15 cellular contexts compared by ENCODE assay signal in genomic region chr19:36685835-36686234, GRCh38. TPM values are rescaled to one million over a fixed set of nuclear protein-coding genes. Genes with fewer than 3 reads are reported as not detected.
DNase-seq lines count a peak whose midpoint lies in the region; ATAC-seq and TF ChIP-seq lines count a peak whose summit lies in the region.
"Had no signal": no experiment of that assay in that cellular context is flagged by ENCODE, and none has a peak within 500 bp of the region (broad histone marks: within the 10 kb centered on the region; RNA-seq: fewer than 3 reads in every experiment).

No MANE protein-coding gene starts in this region.

- ATAC-seq in Panc1: no peak

- peaks cover 13% of the 10 kb centered on the region for H3K4me1 Mint-ChIP-seq in MCF 10A (ENCODE audit: insufficient read depth, unreplicated experiment)
- peaks cover 22% of the 10 kb centered on the region for H3K4me1 Mint-ChIP-seq in endothelial cell (ENCODE audit: unreplicated experiment)
- peaks cover 21% of the 10 kb centered on the region for H3K4me1 Mint-ChIP-seq in type B pancreatic cell (ENCODE audit: unreplicated experiment)

- no peak overlapping the region for H3K27ac ChIP-seq in breast epithelium
- H3K27ac ChIP-seq in Panc1 (ENCODE audit: low read length): peak overlapping the region; percentile 80
- H3K27ac ChIP-seq in left ventricle myocardium inferior (replicated peaks): no peak overlapping the region
- H3K27ac ChIP-seq: spleen, WERI-Rb-1 had no signal

- CTCF ChIA-PET in MCF 10A (lab: Yijun Ruan, JAX): interaction anchor here (0.5 to 1.2 kb wide), 4 partner anchors 9 to 395 kb away, joined by 3 to 6 read pairs (median 3); no protein-coding TSS in a partner anchor
- CTCF ChIA-PET in Panc1 (lab: Charles Lee): no interaction called here

- no peaks in the 10 kb centered on the region for H3K27me3 ChIP-seq in breast epithelium
- no peaks in the 10 kb centered on the region for H3K27me3 ChIP-seq in Panc1 (ENCODE audit: control insufficient read depth, insufficient read depth, low read length)
- H3K27me3 ChIP-seq in left ventricle myocardium inferior (ENCODE audit: low read depth): no peaks in the 10 kb centered on the region
- H3K27me3 ChIP-seq: spleen had no signal

- no peak for DNase-seq in MCF 10A (ENCODE audit: unreplicated experiment)
- no peak for DNase-seq in breast epithelium (ENCODE audit: low spot score in 2 of 2)
- no peak for DNase-seq in Panc1 (ENCODE audit: low read depth, low spot score)
- no peak for DNase-seq in endothelial cell (ENCODE audit: low spot score)
- no peak for DNase-seq in type B pancreatic cell (ENCODE audit: extremely low spot score, unreplicated experiment)
- DNase-seq in left ventricle myocardium inferior: no peak
- no peak for DNase-seq in NCI-H748 treated with DMSO at 0.1 percent for 48 hours (lab: John Stamatoyannopoulos, UW)
- DNase-seq in NCI-H187 (lab: John Stamatoyannopoulos, UW): no peak
- DNase-seq: amniotic stem cell; midbrain; NCI-H1417 treated with DMSO at 0.1 percent for 48 hours; NK-92 treated with Interleukin-12 subunit alpha and Interleukin-12 subunit beta, amount 100 ng/mL, for 24 hours; spleen; stimulated activated CD8-positive, alpha-beta memory T cell treated with anti-CD3 and anti-CD28 coated beads, Interleukin-4, amount 100 ng/mL, for 48 hours; WERI-Rb-1 had no signal

- H3K4me3 ChIP-seq in breast epithelium (no peak overlapping the region), Panc1 (ENCODE audit: low read depth in 2 of 2, low read length in 2 of 2) (peak overlapping the region; percentile 60 to 97), left ventricle myocardium inferior (no peak overlapping the region)

- BruUV-seq in MCF 10A (replicated peaks; lab: Mats Ljungman, UMichigan) (no TSS peak), Panc1 (replicated peaks; lab: Mats Ljungman, UMichigan) (no TSS peak)

- in situ Hi-C loops in Panc1 (cut with HindIII; ENCODE audit: low pct_unique_long_range_greater_than_20kb, low sequenced_read_pairs): no loop called here

- H3K9me3 ChIP-seq in breast epithelium: peaks cover 9 to 13% of the 10 kb centered on the region in 2 donors
- peaks cover 22% of the 10 kb centered on the region for H3K9me3 ChIP-seq in Panc1 (ENCODE audit: control insufficient read depth, insufficient read depth, low read depth, low read length)
- peaks cover 10% of the 10 kb centered on the region for H3K9me3 ChIP-seq in left ventricle myocardium inferior (replicated peaks)

- H3K36me3 Mint-ChIP-seq in MCF 10A (ENCODE audit: insufficient read depth, unreplicated experiment): peaks cover 26% of the 10 kb centered on the region
- H3K36me3 Mint-ChIP-seq in endothelial cell (ENCODE audit: low read depth, unreplicated experiment): peaks cover 52% of the 10 kb centered on the region
- H3K36me3 Mint-ChIP-seq in type B pancreatic cell: peaks cover 54% of the 10 kb centered on the region

- H3K36me3 ChIP-seq in breast epithelium (peaks cover 6% of the 10 kb centered on the region), Panc1 (ENCODE audit: control insufficient read depth, insufficient read depth, low read length) (peaks cover 15% of the 10 kb centered on the region), left ventricle myocardium inferior (peaks cover 37% of the 10 kb centered on the region)

- POLR2A ChIA-PET in MCF 10A (lab: Yijun Ruan, JAX) (interaction anchor here (0.6 to 3.2 kb wide), 11 partner anchors 8 to 558 kb away, joined by 3 to 41 read pairs (median 5); partner anchors contain the start of genes ZNF260, ZNF345, ZNF461 and ZNF529), Panc1 (lab: Charles Lee) (no interaction called here)

- intact Hi-C loops in MCF 10A (cut with micrococcal nuclease) (loop anchor here (2.0 to 10.0 kb wide), 3 partner anchors 165 to 471 kb away; partner anchors contain the start of genes ZFP14, ZNF146, ZNF345 and ZNF565), breast epithelium (cut with DNase I; ENCODE audit: low total_unique reads) (no loop called here), Panc1 (cut with micrococcal nuclease; ENCODE audit: unreplicated experiment) (no loop called here), left ventricle myocardium inferior (cut with micrococcal nuclease) (no loop called here)

- H3K4me1 ChIP-seq in breast epithelium: peaks cover 0 to 4% of the 10 kb centered on the region in 2 donors
- H3K4me1 ChIP-seq in Panc1 (ENCODE audit: control insufficient read depth, insufficient read depth, low read length): no peaks in the 10 kb centered on the region; the same call in 1 of the 2 replicates
- peaks cover 26% of the 10 kb centered on the region for H3K4me1 ChIP-seq in left ventricle myocardium inferior

- H3K27ac Mint-ChIP-seq in MCF 10A (ENCODE audit: low read depth, unreplicated experiment): peak overlapping the region; percentile 98
- no peak overlapping the region for H3K27ac Mint-ChIP-seq in endothelial cell (ENCODE audit: unreplicated experiment)
- H3K27ac Mint-ChIP-seq in type B pancreatic cell: peak overlapping the region; percentile 99

- H3K27me3 Mint-ChIP-seq in MCF 10A (ENCODE audit: insufficient read depth, unreplicated experiment) (no peaks in the 10 kb centered on the region), endothelial cell (ENCODE audit: unreplicated experiment) (peaks cover 11% of the 10 kb centered on the region), type B pancreatic cell (peaks cover 3% of the 10 kb centered on the region)

- H3K4me3 Mint-ChIP-seq in MCF 10A (ENCODE audit: unreplicated experiment): peak overlapping the region; percentile 100
- H3K4me3 Mint-ChIP-seq in endothelial cell (ENCODE audit: unreplicated experiment): peak overlapping the region; percentile 96
- peak overlapping the region; percentile 97 for H3K4me3 Mint-ChIP-seq in type B pancreatic cell

- TF ChIP-seq CTCF in MCF 10A (IDR thresholded peaks at IDR 0.05; ENCODE audit: unreplicated experiment) (no peak), breast epithelium (IDR thresholded peaks at IDR 0.05) (no peak), Panc1 (IDR thresholded peaks at IDR 0.05) (no peak), endothelial cell (IDR thresholded peaks at IDR 0.05; ENCODE audit: unreplicated experiment) (no peak), type B pancreatic cell (conservative IDR thresholded peaks at IDR 0.05) (no peak), left ventricle myocardium inferior (IDR thresholded peaks at IDR 0.05; ENCODE audit: borderline replicate concordance) (no peak)

- H3K9me3 Mint-ChIP-seq in MCF 10A (ENCODE audit: unreplicated experiment): peaks cover 29% of the 10 kb centered on the region
- H3K9me3 Mint-ChIP-seq in endothelial cell (ENCODE audit: unreplicated experiment): peaks cover 16% of the 10 kb centered on the region
- H3K9me3 Mint-ChIP-seq in type B pancreatic cell: peaks cover 5% of the 10 kb centered on the region

- no peak for TF ChIP-seq POLR2A in breast epithelium (IDR thresholded peaks at IDR 0.05)

RNA-seq across cellular contexts. Expression of gene ZNF567, which starts 1.6 kb away (rescaled TPM):
- 6.1 and 6.6 TPM in 2 replicates for total RNA-seq in MCF 10A (2022)
- total RNA-seq in breast epithelium: 10 to 100 TPM in 2 of 3 donors, 1 to 10 TPM in 1; 3.8 to 20.6 (median 15.1) TPM
- total RNA-seq in Panc1 (2021; ENCODE audit: unreplicated experiment): 11.3 TPM
- 6.3 TPM for polyA plus RNA-seq in Panc1 (2012; ENCODE audit: insufficient read length)
- 9.7 TPM for total RNA-seq in endothelial cell (ENCODE audit: unreplicated experiment)
- total RNA-seq in type B pancreatic cell (ENCODE audit: low replicate concordance): 10.4 and 12.3 TPM in 2 replicates
- 3.8 TPM for total RNA-seq in left ventricle myocardium inferior

RNA-seq across cellular contexts. Expression of gene ZNF461, which starts 19.2 kb away (rescaled TPM):
- 7.3 and 9.6 TPM in 2 replicates for total RNA-seq in MCF 10A (2022)
- 10 to 100 TPM in 1 of 3 donors, 1 to 10 TPM in 2; 8.2 to 13.6 (median 9.0) TPM for total RNA-seq in breast epithelium
- 14.0 TPM for total RNA-seq in Panc1 (2021; ENCODE audit: unreplicated experiment)
- 8.8 TPM for polyA plus RNA-seq in Panc1 (2012; ENCODE audit: insufficient read length)
- total RNA-seq in endothelial cell (ENCODE audit: unreplicated experiment): 9.2 TPM
- total RNA-seq in type B pancreatic cell (ENCODE audit: low replicate concordance): 9.8 and 11.3 TPM in 2 replicates
- 9.8 TPM for total RNA-seq in left ventricle myocardium inferior

Comparison
In these comparisons a context has a peak if more than half of its experiments do, and no peak if none do; other contexts are left out.
1. H3K4me3 ChIP-seq: peak in Panc1 (2 of 2); none in breast epithelium (0 of 3) and left ventricle myocardium inferior (single experiment).
2. Peak in every context shown above with its lines, with median percentiles within 50 percentile points of each other: H3K4me3 Mint-ChIP-seq.